ENCODE assay signal across 23 cellular contexts in the genomic region with DNA sequence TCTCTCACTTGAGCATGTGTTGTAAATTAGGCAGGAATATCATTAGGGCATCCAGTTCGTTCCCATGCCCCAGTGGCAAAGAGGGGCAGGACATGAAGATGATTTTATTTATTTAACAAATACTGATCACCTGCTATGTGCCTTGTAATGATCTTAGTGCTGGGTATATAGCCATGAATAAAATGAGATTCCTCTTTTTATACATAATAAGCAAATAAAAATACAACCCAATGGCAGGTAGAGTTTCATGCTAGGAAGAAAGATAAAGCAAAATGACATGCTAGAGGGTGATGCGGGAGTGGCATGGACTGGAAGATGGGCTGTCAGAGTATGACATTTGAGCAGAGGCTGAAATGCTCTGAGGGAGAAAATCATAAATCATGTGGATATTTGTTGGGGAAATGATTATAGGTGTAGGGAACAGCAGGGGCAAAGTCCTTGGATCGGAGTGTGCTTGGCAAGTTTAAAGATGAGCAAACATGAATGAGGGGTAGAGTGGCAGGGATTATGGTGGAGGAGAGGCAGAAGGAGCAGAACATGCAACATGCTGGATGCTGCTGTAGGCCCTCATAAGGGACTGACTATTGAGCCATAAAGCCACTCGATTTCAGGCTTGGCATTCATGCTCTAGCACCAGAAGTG.
"Had no signal": no experiment of that assay in that cellular context is flagged by ENCODE, and none has a peak within 500 bp of the region (broad histone marks: within the 10 kb centered on the region; RNA-seq: fewer than 3 reads in every experiment).

No MANE protein-coding gene starts in this region.

- H3K27me3 Mint-ChIP-seq: activated CD4-positive, alpha-beta memory T cell treated with anti-CD3 and anti-CD28 coated beads for 36 hours; activated CD4-positive, alpha-beta T cell treated with anti-CD3 and anti-CD28 coated beads, Interleukin-2, amount 10 ng/mL, durations not matched to agents 24 days and 14 days; activated naive CD4-positive, alpha-beta T cell treated with anti-CD3 and anti-CD28 coated beads, Interleukin-2, amount 10 ng/mL, durations not matched to agents 7 days and 5 days; activated naive CD8-positive, alpha-beta T cell treated with anti-CD3 and anti-CD28 coated beads, Interleukin-2, amount 10 ng/mL, durations not matched to agents 7 days and 5 days; T-helper 17 cell had no signal

- H3K27ac ChIP-seq: brain microvascular endothelial cell, foreskin keratinocyte, pancreas, right atrium auricular region, transverse colon had no signal

- H3K4me3 Mint-ChIP-seq: activated CD4-positive, alpha-beta memory T cell treated with anti-CD3 and anti-CD28 coated beads for 36 hours; activated CD4-positive, alpha-beta T cell treated with anti-CD3 and anti-CD28 coated beads, Interleukin-2, amount 10 ng/mL, durations not matched to agents 24 days and 14 days; activated naive CD4-positive, alpha-beta T cell treated with anti-CD3 and anti-CD28 coated beads, Interleukin-2, amount 10 ng/mL, durations not matched to agents 7 days and 5 days; activated naive CD8-positive, alpha-beta T cell treated with anti-CD3 and anti-CD28 coated beads, Interleukin-2, amount 10 ng/mL, durations not matched to agents 7 days and 5 days; nephron; T-helper 17 cell had no signal

- H3K4me1 ChIP-seq: foreskin keratinocyte, pancreas, right atrium auricular region, transverse colon had no signal

- H3K9me3 Mint-ChIP-seq: activated naive CD4-positive, alpha-beta T cell treated with anti-CD3 and anti-CD28 coated beads, Interleukin-2, amount 10 ng/mL, durations not matched to agents 7 days and 5 days; activated naive CD8-positive, alpha-beta T cell treated with anti-CD3 and anti-CD28 coated beads, Interleukin-2, amount 10 ng/mL, durations not matched to agents 7 days and 5 days; nephron had no signal

- DNase-seq: activated CD4-positive, alpha-beta memory T cell treated with anti-CD3 and anti-CD28 coated beads for 36 hours; activated CD4-positive, alpha-beta T cell treated with anti-CD3 and anti-CD28 coated beads, Interleukin-2, amount 10 ng/mL, durations not matched to agents 24 days and 14 days; activated CD4-positive, CD25-positive, alpha-beta regulatory T cell treated with anti-CD3 and anti-CD28 coated beads, Interleukin-2, amount 50 U/mL, for 72 hours; activated CD8-positive, alpha-beta memory T cell treated with anti-CD3 and anti-CD28 coated beads, Interleukin-2, amount 50 U/mL, for 4 hours; activated gamma-delta T cell; activated naive CD4-positive, alpha-beta T cell treated with anti-CD3 and anti-CD28 coated beads, Interleukin-2, amount 10 ng/mL, durations not matched to agents 7 days and 5 days; activated naive CD8-positive, alpha-beta T cell treated with anti-CD3 and anti-CD28 coated beads, Interleukin-2, amount 10 ng/mL, durations not matched to agents 7 days and 5 days; activated T-cell treated with anti-CD3 and anti-CD28 coated beads, Interleukin-2, amount 50 U/mL, for 1 hour; brain microvascular endothelial cell; caudate nucleus; foreskin keratinocyte; left ventricle myocardium superior; mammary epithelial cell; pancreas; stimulated activated CD4-positive, alpha-beta T cell treated with anti-CD3 and anti-CD28 coated beads, Interleukin-15, amount 100 ng/mL, for 24 hours; stimulated activated CD4-positive, alpha-beta T cell treated with anti-CD3 and anti-CD28 coated beads, Interleukin-2, amount 100 ng/mL, for 24 hours; stimulated activated naive CD4-positive, alpha-beta T cell treated with Interleukin-2 at 50 U/mL for 16 hours; T-helper 17 cell; transverse colon had no signal

- H3K27me3 ChIP-seq: brain microvascular endothelial cell, foreskin keratinocyte, pancreas, right atrium auricular region, transverse colon had no signal

- ATAC-seq: esophagus mucosa, foreskin keratinocyte, pancreas, T-helper 17 cell had no signal

- H3K9me3 ChIP-seq: pancreas, right atrium auricular region, transverse colon had no signal

- H3K36me3 Mint-ChIP-seq: activated CD4-positive, alpha-beta memory T cell treated with anti-CD3 and anti-CD28 coated beads for 36 hours; activated naive CD4-positive, alpha-beta T cell treated with anti-CD3 and anti-CD28 coated beads, Interleukin-2, amount 10 ng/mL, durations not matched to agents 7 days and 5 days; activated naive CD8-positive, alpha-beta T cell treated with anti-CD3 and anti-CD28 coated beads, Interleukin-2, amount 10 ng/mL, durations not matched to agents 7 days and 5 days had no signal

- H3K36me3 ChIP-seq: brain microvascular endothelial cell, pancreas, right atrium auricular region, transverse colon had no signal

- FAIRE-seq: astrocyte, pancreas had no signal

- H3K4me1 Mint-ChIP-seq: activated CD4-positive, alpha-beta T cell treated with anti-CD3 and anti-CD28 coated beads, Interleukin-2, amount 10 ng/mL, durations not matched to agents 24 days and 14 days; activated naive CD4-positive, alpha-beta T cell treated with anti-CD3 and anti-CD28 coated beads, Interleukin-2, amount 10 ng/mL, durations not matched to agents 7 days and 5 days; activated naive CD8-positive, alpha-beta T cell treated with anti-CD3 and anti-CD28 coated beads, Interleukin-2, amount 10 ng/mL, durations not matched to agents 7 days and 5 days had no signal

- H3K4me3 ChIP-seq: pancreas, right atrium auricular region, transverse colon had no signal

- H3K27ac Mint-ChIP-seq: activated CD4-positive, alpha-beta memory T cell treated with anti-CD3 and anti-CD28 coated beads for 36 hours; activated CD4-positive, alpha-beta T cell treated with anti-CD3 and anti-CD28 coated beads, Interleukin-2, amount 10 ng/mL, durations not matched to agents 24 days and 14 days; activated naive CD4-positive, alpha-beta T cell treated with anti-CD3 and anti-CD28 coated beads, Interleukin-2, amount 10 ng/mL, durations not matched to agents 7 days and 5 days; activated naive CD8-positive, alpha-beta T cell treated with anti-CD3 and anti-CD28 coated beads, Interleukin-2, amount 10 ng/mL, durations not matched to agents 7 days and 5 days; nephron; T-helper 17 cell had no signal
